Comparison of ENCODE assay signal across 17 cellular contexts in the genomic region with DNA sequence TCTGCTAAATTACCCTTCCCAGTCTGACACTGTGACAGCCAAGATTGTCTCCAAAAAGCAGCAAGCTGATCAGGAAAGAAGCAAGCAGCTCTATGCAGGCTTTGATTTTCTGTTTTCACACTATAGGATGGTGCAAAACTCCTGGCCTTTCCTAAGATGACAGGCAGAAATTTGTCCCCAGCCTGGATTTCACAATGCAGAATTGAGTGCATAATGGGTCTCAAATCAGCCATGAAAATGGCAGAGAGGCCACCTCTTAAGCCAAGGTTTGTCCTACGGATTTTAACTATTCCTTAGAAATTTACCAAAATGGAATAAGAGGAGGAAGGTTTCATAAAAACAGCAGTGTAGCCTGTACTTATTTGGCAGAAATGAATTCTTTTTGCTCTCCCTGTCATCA. TPM values are rescaled to one million over a fixed set of nuclear protein-coding genes. Genes with fewer than 3 reads are reported as not detected.
A peak's percentile ranks its signal among the peaks of the same experiment; 100 is the strongest.
DNase-seq lines count a peak whose midpoint lies in the region; ATAC-seq and TF ChIP-seq lines count a peak whose summit lies in the region.
"Had no signal": no experiment of that assay in that cellular context is flagged by ENCODE, and none has a peak within 500 bp of the region (broad histone marks: within the 10 kb centered on the region; RNA-seq: fewer than 3 reads in every experiment).

No MANE protein-coding gene starts in this region.

- H3K4me3 ChIP-seq in AG09309 (ENCODE audit: control insufficient read depth, low read depth, low read length) (peak overlapping the region; percentile 70), adipocyte (ENCODE audit: low read length) (peak overlapping the region; percentile 79), foreskin fibroblast (ENCODE audit: low read depth in 1 of 2, low read length in 2 of 2) (peak overlapping the region; percentile 54 to 66)
- H3K4me3 ChIP-seq: colonic mucosa had no signal

- H3K36me3 ChIP-seq in adipocyte (ENCODE audit: control insufficient read depth, insufficient read depth, low read length, severe bottlenecking) = no peaks in the 10 kb centered on the region
- H3K36me3 ChIP-seq: colonic mucosa had no signal

- ATAC-seq in GM21515 (IDR thresholded peaks at IDR 0.05; ENCODE audit: unreplicated experiment) = no peak
- ATAC-seq: activated CD8-positive, alpha-beta memory T cell treated with anti-CD3 and anti-CD28 coated beads, Interleukin-2, amount 10 ng/mL, durations not matched to agents 7 days and 5 days; left lobe of liver had no signal

- peaks cover 5% of the 10 kb centered on the region for H3K4me1 ChIP-seq in adipocyte (ENCODE audit: control insufficient read depth, insufficient read depth, low read length)
- H3K4me1 ChIP-seq: colonic mucosa had no signal

- H3K27me3 ChIP-seq in adipocyte (replicated peaks; ENCODE audit: control insufficient read depth, insufficient read depth, low read length) = no peaks in the 10 kb centered on the region
- H3K27me3 ChIP-seq: colonic mucosa had no signal

- peaks cover 42% of the 10 kb centered on the region for H3K4me1 Mint-ChIP-seq in progenitor cell of endocrine pancreas (ENCODE audit: low read depth)

- no peaks in the 10 kb centered on the region for H3K9me3 ChIP-seq in adipocyte (ENCODE audit: control insufficient read depth, low read length)
- H3K9me3 ChIP-seq: colonic mucosa had no signal

- DNase-seq in AG09309 (ENCODE audit: low read depth) (no peak), adipocyte (ENCODE audit: low read depth) (peak; percentile 34), foreskin fibroblast (no peak), progenitor cell of endocrine pancreas (ENCODE audit: low spot score, unreplicated experiment) (no peak), dedifferentiated amniotic fluid mesenchymal stem cell (ENCODE audit: extremely low spot score) (no peak), dermis blood vessel endothelial cell (no peak)
- DNase-seq in stimulated activated CD4-positive, alpha-beta T cell treated with anti-CD3 and anti-CD28 coated beads, Interleukin-4, amount 100 ng/mL, for 1 hour = no peak
- DNase-seq: activated CD8-positive, alpha-beta memory T cell treated with anti-CD3 and anti-CD28 coated beads, Interleukin-2, amount 10 ng/mL, durations not matched to agents 7 days and 5 days; activated naive CD4-positive, alpha-beta T cell treated with anti-CD3 and anti-CD28 coated beads for 36 hours; AML-193; colonic mucosa; NCI-H1105 treated with DMSO at 0.1 percent for 48 hours; NCI-H524; SIG-M5; stimulated activated CD8-positive, alpha-beta memory T cell treated with anti-CD3 and anti-CD28 coated beads, Interleukin-4, amount 100 ng/mL, for 48 hours had no signal

- H3K4me3 Mint-ChIP-seq in progenitor cell of endocrine pancreas (ENCODE audit: low read depth) = peak overlapping the region; percentile 88
- H3K4me3 Mint-ChIP-seq: activated CD8-positive, alpha-beta memory T cell treated with anti-CD3 and anti-CD28 coated beads, Interleukin-2, amount 10 ng/mL, durations not matched to agents 7 days and 5 days; activated naive CD4-positive, alpha-beta T cell treated with anti-CD3 and anti-CD28 coated beads for 36 hours had no signal

- H3K36me3 Mint-ChIP-seq in progenitor cell of endocrine pancreas (ENCODE audit: insufficient read depth) = no peaks in the 10 kb centered on the region
- H3K36me3 Mint-ChIP-seq: activated CD8-positive, alpha-beta memory T cell treated with anti-CD3 and anti-CD28 coated beads, Interleukin-2, amount 10 ng/mL, durations not matched to agents 7 days and 5 days had no signal

- H3K27me3 Mint-ChIP-seq in progenitor cell of endocrine pancreas = peaks cover 9% of the 10 kb centered on the region

- H3K9ac ChIP-seq in adipocyte (ENCODE audit: low read length) = peak overlapping the region; percentile 14

- no peak overlapping the region for H3K27ac Mint-ChIP-seq in progenitor cell of endocrine pancreas
- H3K27ac Mint-ChIP-seq: activated CD8-positive, alpha-beta memory T cell treated with anti-CD3 and anti-CD28 coated beads, Interleukin-2, amount 10 ng/mL, durations not matched to agents 7 days and 5 days; activated naive CD4-positive, alpha-beta T cell treated with anti-CD3 and anti-CD28 coated beads for 36 hours had no signal

- H3K9me3 Mint-ChIP-seq in progenitor cell of endocrine pancreas (ENCODE audit: low read depth) = no peaks in the 10 kb centered on the region
- H3K9me3 Mint-ChIP-seq: activated naive CD4-positive, alpha-beta T cell treated with anti-CD3 and anti-CD28 coated beads for 36 hours had no signal

- TF ChIP-seq CTCF in AG09309 (IDR thresholded peaks at IDR 0.05; ENCODE audit: control insufficient read depth, insufficient read depth, low read depth, low read length, missing control alignments) (no peak), foreskin fibroblast (IDR thresholded peaks at IDR 0.05; ENCODE audit: low read depth, low read length) (no peak), progenitor cell of endocrine pancreas (IDR thresholded peaks at IDR 0.05; ENCODE audit: unreplicated experiment) (no peak)

RNA-seq across cellular contexts. Expression of gene SGIP1, which starts 1.2 kb away (rescaled TPM):
- total RNA-seq in progenitor cell of endocrine pancreas (12.1 and 16.0 TPM in 2 replicates), dermis blood vessel endothelial cell (37.4 and 48.0 TPM in 2 replicates)
- total RNA-seq: activated CD8-positive, alpha-beta memory T cell treated with anti-CD3 and anti-CD28 coated beads, Interleukin-2, amount 10 ng/mL, durations not matched to agents 7 days and 5 days had no signal
